ENCODE assay signal across 31 cellular contexts in genomic region chrX:18696653-18697052, GRCh38. TPM values are rescaled to one million over a fixed set of nuclear protein-coding genes. Genes with fewer than 3 reads are reported as not detected.
"Had no signal": no experiment of that assay in that cellular context is flagged by ENCODE, and none has a peak within 500 bp of the region (broad histone marks: within the 10 kb centered on the region; RNA-seq: fewer than 3 reads in every experiment).

No MANE protein-coding gene starts in this region.

- H3K4me1 Mint-ChIP-seq: stimulated activated effector memory CD8-positive, alpha-beta T cell treated with anti-CD3 and anti-CD28 coated beads, Interleukin-12 subunit alpha, Interleukin-12 subunit beta, amount 100 ng/mL, for 72 hours; stimulated activated memory B cell treated with anti-CD40 and anti-IgM and Interleukin-4, amounts not matched to agents 10 μg/mL and 1 μg/mL and 100 μg/mL, for 72 hours; stimulated activated naive B cell treated with anti-CD40 and anti-IgM and Interleukin-4, amounts not matched to agents 10 μg/mL and 1 μg/mL and 100 μg/mL, for 72 hours; stimulated activated naive CD8-positive, alpha-beta T cell treated with anti-CD3 and anti-CD28 coated beads, Interleukin-15, amount 100 ng/mL, for 72 hours had no signal

- H3K9me3 ChIP-seq: suprapubic skin, testis, thoracic aorta, thyroid gland, tibial artery, tibial nerve, transverse colon, upper lobe of left lung, upper lobe of right lung, uterus, vagina had no signal

- H3K4me3 ChIP-seq: stomach, suprapubic skin, testis, thoracic aorta, thyroid gland, tibial artery, tibial nerve, transverse colon, upper lobe of left lung, upper lobe of right lung, uterus, vagina had no signal

- H3K27me3 ChIP-seq: stomach, suprapubic skin, testis, thyroid gland, tibial artery, transverse colon, upper lobe of left lung, upper lobe of right lung, uterus, vagina had no signal

- H3K9me3 Mint-ChIP-seq: stimulated activated effector memory CD8-positive, alpha-beta T cell treated with anti-CD3 and anti-CD28 coated beads, Interleukin-12 subunit alpha, Interleukin-12 subunit beta, amount 100 ng/mL, for 72 hours; stimulated activated memory B cell treated with anti-CD40 and anti-IgM and Interleukin-4, amounts not matched to agents 10 μg/mL and 1 μg/mL and 100 μg/mL, for 72 hours; stimulated activated naive CD8-positive, alpha-beta T cell treated with anti-CD3 and anti-CD28 coated beads, Interleukin-15, amount 100 ng/mL, for 72 hours; stimulated activated naive CD8-positive, alpha-beta T cell treated with anti-CD3 and anti-CD28 coated beads, Interleukin-15, Interleukin-2, amounts not matched to agents 100 ng/mL and 50 ng/mL, for 24 hours; type B pancreatic cell had no signal

- DNase-seq: stimulated activated CD4-positive, alpha-beta T cell treated with anti-CD3 and anti-CD28 coated beads, Interleukin-2, amount 100 ng/mL, for 48 hours; stimulated activated CD4-positive, alpha-beta T cell treated with anti-CD3 and anti-CD28 coated beads, Interleukin-4, amount 100 ng/mL, for 1 hour; stimulated activated CD4-positive, alpha-beta T cell treated with anti-CD3 and anti-CD28 coated beads, Interleukin-4, amount 100 ng/mL, for 24 hours; stimulated activated CD4-positive, alpha-beta T cell treated with anti-CD3 and anti-CD28 coated beads, Interleukin-4, amount 100 ng/mL, for 4 hours; stimulated activated CD8-positive, alpha-beta memory T cell treated with anti-CD3 and anti-CD28 coated beads, Interleukin-4, amount 100 ng/mL, for 48 hours; stimulated activated naive B cell treated with anti-CD40 and anti-IgM and Interleukin-4, amounts not matched to agents 10 μg/mL and 1 μg/mL and 100 μg/mL, for 72 hours; stimulated activated naive CD4-positive, alpha-beta T cell; stimulated activated naive CD4-positive, alpha-beta T cell treated with Interleukin-2 at 50 U/mL for 16 hours; stimulated activated naive CD8-positive, alpha-beta T cell treated with anti-CD3 and anti-CD28 coated beads, Interleukin-15, amount 100 ng/mL, for 72 hours; stimulated activated naive CD8-positive, alpha-beta T cell treated with anti-CD3 and anti-CD28 coated beads, Interleukin-15, Interleukin-2, amounts not matched to agents 100 U/mL and 50 U/mL, for 24 hours; stomach; substantia nigra; testis; thyroid gland; tibial artery; transverse colon; trophoblast cell; upper lobe of left lung; upper lobe of right lung; uterus had no signal

- H3K4me1 ChIP-seq: suprapubic skin, testis, thyroid gland, tibial nerve, transverse colon, upper lobe of right lung, uterus, vagina had no signal

- H3K4me3 Mint-ChIP-seq: stimulated activated effector memory CD8-positive, alpha-beta T cell treated with anti-CD3 and anti-CD28 coated beads, Interleukin-12 subunit alpha, Interleukin-12 subunit beta, amount 100 ng/mL, for 72 hours; stimulated activated memory B cell treated with anti-CD40 and anti-IgM and Interleukin-4, amounts not matched to agents 10 μg/mL and 1 μg/mL and 100 μg/mL, for 72 hours; stimulated activated naive B cell treated with anti-CD40 and anti-IgM and Interleukin-4, amounts not matched to agents 10 μg/mL and 1 μg/mL and 100 μg/mL, for 72 hours; stimulated activated naive CD8-positive, alpha-beta T cell treated with anti-CD3 and anti-CD28 coated beads, Interleukin-15, amount 100 ng/mL, for 72 hours; stimulated activated naive CD8-positive, alpha-beta T cell treated with anti-CD3 and anti-CD28 coated beads, Interleukin-15, Interleukin-2, amounts not matched to agents 100 ng/mL and 50 ng/mL, for 24 hours; type B pancreatic cell had no signal

- H3K27me3 Mint-ChIP-seq: stimulated activated memory B cell treated with anti-CD40 and anti-IgM and Interleukin-4, amounts not matched to agents 10 μg/mL and 1 μg/mL and 100 μg/mL, for 72 hours; stimulated activated naive CD8-positive, alpha-beta T cell treated with anti-CD3 and anti-CD28 coated beads, Interleukin-15, amount 100 ng/mL, for 72 hours; stimulated activated naive CD8-positive, alpha-beta T cell treated with anti-CD3 and anti-CD28 coated beads, Interleukin-15, Interleukin-2, amounts not matched to agents 100 ng/mL and 50 ng/mL, for 24 hours; type B pancreatic cell had no signal

- H3K27ac ChIP-seq: stomach, suprapubic skin, testis, thoracic aorta, thyroid gland, tibial artery, tibial nerve, transverse colon, upper lobe of left lung, upper lobe of right lung, uterus, vagina had no signal

- H3K36me3 Mint-ChIP-seq: stimulated activated effector memory CD8-positive, alpha-beta T cell treated with anti-CD3 and anti-CD28 coated beads, Interleukin-12 subunit alpha, Interleukin-12 subunit beta, amount 100 ng/mL, for 72 hours; stimulated activated memory B cell treated with anti-CD40 and anti-IgM and Interleukin-4, amounts not matched to agents 10 μg/mL and 1 μg/mL and 100 μg/mL, for 72 hours; stimulated activated naive B cell treated with anti-CD40 and anti-IgM and Interleukin-4, amounts not matched to agents 10 μg/mL and 1 μg/mL and 100 μg/mL, for 72 hours; type B pancreatic cell had no signal

- H3K36me3 ChIP-seq: stomach, suprapubic skin, thoracic aorta, thyroid gland, tibial artery, tibial nerve, transverse colon, upper lobe of left lung, upper lobe of right lung, uterus, vagina had no signal

- H3K27ac Mint-ChIP-seq: stimulated activated effector memory CD8-positive, alpha-beta T cell treated with anti-CD3 and anti-CD28 coated beads, Interleukin-12 subunit alpha, Interleukin-12 subunit beta, amount 100 ng/mL, for 72 hours; stimulated activated memory B cell treated with anti-CD40 and anti-IgM and Interleukin-4, amounts not matched to agents 10 μg/mL and 1 μg/mL and 100 μg/mL, for 72 hours; stimulated activated naive B cell treated with anti-CD40 and anti-IgM and Interleukin-4, amounts not matched to agents 10 μg/mL and 1 μg/mL and 100 μg/mL, for 72 hours; stimulated activated naive CD8-positive, alpha-beta T cell treated with anti-CD3 and anti-CD28 coated beads, Interleukin-15, Interleukin-2, amounts not matched to agents 100 ng/mL and 50 ng/mL, for 24 hours; type B pancreatic cell had no signal

RNA-seq across cellular contexts. Expression of gene PPEF1, which starts 10.8 kb away (rescaled TPM):
- total RNA-seq: thoracic aorta, transverse colon, vagina had no signal

RNA-seq across cellular contexts. Expression of gene RS1, which starts 24.7 kb away (rescaled TPM):
- total RNA-seq: stomach, suprapubic skin, temporal lobe, testis, thoracic aorta, tibial nerve, transverse colon, ureter, urinary bladder, uterus, vagina had no signal
- polyA plus RNA-seq: stomach, urinary bladder had no signal
